In the genomic region with DNA sequence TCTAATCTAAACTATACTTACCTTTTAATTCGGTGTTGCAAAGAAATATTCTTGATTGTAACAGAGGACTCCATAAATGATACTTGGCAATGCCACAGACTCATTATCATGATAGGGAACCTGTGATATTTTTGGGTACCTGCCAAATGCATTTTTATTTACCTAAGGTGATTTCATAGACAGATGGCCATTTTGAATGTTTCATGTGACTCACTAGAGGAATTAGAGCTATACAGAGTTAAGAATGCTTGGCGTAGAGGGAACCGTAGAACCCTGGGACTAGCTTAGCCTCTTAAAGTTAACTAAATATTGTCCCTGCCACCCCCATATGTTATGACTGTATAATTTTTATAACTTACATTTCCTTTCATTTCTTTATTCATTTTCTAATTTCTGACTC, we compare ENCODE assay signal across 17 cellular contexts.
DNase-seq lines count a peak whose midpoint lies in the region; ATAC-seq, FAIRE-seq and TF ChIP-seq lines count a peak whose summit lies in the region.
"Had no signal": no experiment of that assay in that cellular context is flagged by ENCODE, and none has a peak within 500 bp of the region (broad histone marks: within the 10 kb centered on the region; RNA-seq: fewer than 3 reads in every experiment).

No MANE protein-coding gene starts in this region.

- H3K27me3 ChIP-seq in hepatocyte: no peaks in the 10 kb centered on the region
- H3K27me3 ChIP-seq: ascending aorta, gastroesophageal sphincter had no signal

- no peaks in the 10 kb centered on the region for H3K79me2 ChIP-seq in hepatocyte

- no peak overlapping the region for H3K4me2 ChIP-seq in hepatocyte

- no peaks in the 10 kb centered on the region for H3K4me1 ChIP-seq in hepatocyte (ENCODE audit: insufficient read depth)

- DNase-seq in DMS53 (lab: John Stamatoyannopoulos, UW) (peak; percentile 95), NCI-H1105 treated with DMSO at 0.1 percent for 48 hours (lab: John Stamatoyannopoulos, UW) (peak; percentile 98), NCI-H69 (lab: John Stamatoyannopoulos, UW) (peak; percentile 98), hepatocyte (ENCODE audit: low spot score) (no peak), NCI-H446 (lab: John Stamatoyannopoulos, UW) (no peak)
- DNase-seq: activated CD4-positive, CD25-positive, alpha-beta regulatory T cell; activated CD8-positive, alpha-beta memory T cell treated with anti-CD3 and anti-CD28 coated beads, Interleukin-2, amount 10 ng/mL, durations not matched to agents 7 days and 5 days; activated gamma-delta T cell treated with Interleukin-2 at 50 U/mL for 16 hours; DND-41; NCI-H526 treated with DMSO at 0.1 percent for 48 hours; stimulated activated CD4-positive, alpha-beta T cell treated with anti-CD3 and anti-CD28 coated beads, Interleukin-15, amount 100 ng/mL, for 24 hours; T-helper 17 cell had no signal

- peak; percentile 97 for FAIRE-seq in islet of Langerhans (lab: Jason Lieb, UNC)
- FAIRE-seq: colon had no signal

- H4K20me1 ChIP-seq in hepatocyte (ENCODE audit: insufficient read depth, poor library complexity, severe bottlenecking): no peaks in the 10 kb centered on the region

- H3K9me2 ChIP-seq in hepatocyte (replicated peaks; ENCODE audit: insufficient read depth): no peaks in the 10 kb centered on the region

- H3K9me3 ChIP-seq in hepatocyte (ENCODE audit: low read depth): no peaks in the 10 kb centered on the region
- H3K9me3 ChIP-seq: ascending aorta, gastroesophageal sphincter had no signal

- H3K36me3 ChIP-seq in hepatocyte (replicated peaks; ENCODE audit: insufficient read depth, low read depth): no peaks in the 10 kb centered on the region
- H3K36me3 ChIP-seq: ascending aorta had no signal

- no peak overlapping the region for H3K27ac ChIP-seq in hepatocyte
- H3K27ac ChIP-seq: ascending aorta had no signal

- TF ChIP-seq CTCF in hepatocyte (IDR thresholded peaks at IDR 0.05; ENCODE audit: poor library complexity): no peak

- H2AFZ ChIP-seq in hepatocyte: no peak overlapping the region

- no peak for ATAC-seq in GM21360 (IDR thresholded peaks at IDR 0.05; ENCODE audit: unreplicated experiment)
- ATAC-seq: activated CD8-positive, alpha-beta memory T cell treated with anti-CD3 and anti-CD28 coated beads, Interleukin-2, amount 10 ng/mL, durations not matched to agents 7 days and 5 days; gastroesophageal sphincter; T-helper 17 cell had no signal

- H3K4me3 ChIP-seq in hepatocyte: no peak overlapping the region
- H3K4me3 ChIP-seq: ascending aorta, gastroesophageal sphincter had no signal

- 90% methylated on average over 3 of the region's 3 CpGs for WGBS in hepatocyte (ENCODE audit: low lambda C conversion rate, missing lambda C conversion rate)

Comparison
In these comparisons a context has a peak if more than half of its experiments do, and no peak if none do; other contexts are left out.
1. DNase-seq: peak in DMS53 (single experiment), NCI-H1105 treated with DMSO at 0.1 percent for 48 hours (single experiment) and NCI-H69 (single experiment); none in hepatocyte (single experiment) and NCI-H446 (0 of 2).